In genomic region chr2:235749121-235749780, GRCh38 we compare ENCODE assay signal across 18 cellular contexts.
DNase-seq lines count a peak whose midpoint lies in the region; ATAC-seq and TF ChIP-seq lines count a peak whose summit lies in the region.
"Had no signal": no experiment of that assay in that cellular context is flagged by ENCODE, and none has a peak within 500 bp of the region (broad histone marks: within the 10 kb centered on the region; RNA-seq: fewer than 3 reads in every experiment).

No MANE protein-coding gene starts in this region.

- no peak for TF ChIP-seq POLR2A in gastrocnemius medialis (IDR thresholded peaks at IDR 0.05)

- no peak overlapping the region for H3K4me3 Mint-ChIP-seq in glutamatergic neuron (ENCODE audit: unreplicated experiment)
- H3K4me3 Mint-ChIP-seq: T-helper 17 cell had no signal

- no peaks in the 10 kb centered on the region for H3K36me3 ChIP-seq in gastrocnemius medialis

- peak; percentile 73 to 84 for ATAC-seq in gastrocnemius medialis
- ATAC-seq in HG03521 (IDR thresholded peaks at IDR 0.05; ENCODE audit: unreplicated experiment) = no peak
- ATAC-seq: T-helper 17 cell had no signal

- peaks cover 3 to 11% of the 10 kb centered on the region in 2 donors for H3K4me1 ChIP-seq in gastrocnemius medialis

- no peak overlapping the region for H3K27ac ChIP-seq in gastrocnemius medialis
- H3K27ac ChIP-seq: PC-9 had no signal

- no peaks in the 10 kb centered on the region for H3K9me3 ChIP-seq in gastrocnemius medialis

- H3K36me3 Mint-ChIP-seq in glutamatergic neuron (ENCODE audit: unreplicated experiment) = peaks cover 11% of the 10 kb centered on the region

- no peaks in the 10 kb centered on the region for H3K27me3 ChIP-seq in gastrocnemius medialis

- H3K9me3 Mint-ChIP-seq in glutamatergic neuron (ENCODE audit: unreplicated experiment) = peaks cover 10% of the 10 kb centered on the region

- H3K4me1 Mint-ChIP-seq in glutamatergic neuron (ENCODE audit: low read depth, unreplicated experiment) = peaks cover 11% of the 10 kb centered on the region

- intact Hi-C loops in gastrocnemius medialis (cut with DNase I; ENCODE audit: low total_unique reads) = loop anchor here (5.0 kb wide), 1 partner anchor 612 kb away; no protein-coding TSS in a partner anchor

- peaks cover 3% of the 10 kb centered on the region for H3K27me3 Mint-ChIP-seq in glutamatergic neuron (ENCODE audit: unreplicated experiment)

- peak overlapping the region; percentile 16 for H3K27ac Mint-ChIP-seq in glutamatergic neuron (ENCODE audit: unreplicated experiment)
- H3K27ac Mint-ChIP-seq: T-helper 17 cell had no signal

- DNase-seq in GM03348 (ENCODE audit: low spot score) (peak; percentile 85), amniotic stem cell (lab: John Stamatoyannopoulos, UW) (peak; percentile 26), glutamatergic neuron (no peak), gastrocnemius medialis (no peak), DMS153 (lab: John Stamatoyannopoulos, UW) (no peak), DMS79 treated with DMSO at 0.1 percent for 48 hours (lab: John Stamatoyannopoulos, UW) (no peak), NCI-H146 treated with DMSO at 0.1 percent for 48 hours (lab: John Stamatoyannopoulos, UW; ENCODE audit: unreplicated experiment) (no peak)
- DNase-seq: activated CD4-positive, alpha-beta T cell treated with anti-CD3 and anti-CD28 coated beads for 48 hours; activated T-cell treated with anti-CD3 and anti-CD28 coated beads for 4 hours; cortex of kidney; GOT3; kidney; NCI-H1417 treated with DMSO at 0.1 percent for 48 hours; NCI-H524; stimulated activated CD4-positive, alpha-beta T cell treated with anti-CD3 and anti-CD28 coated beads, Interleukin-4, amount 100 ng/mL, for 1 hour; T-helper 17 cell had no signal

- H3K4me3 ChIP-seq in gastrocnemius medialis = no peak overlapping the region
- H3K4me3 ChIP-seq: PC-9 had no signal

- in situ Hi-C loops in gastrocnemius medialis (cut with MboI; ENCODE audit: low sequenced_read_pairs in 4 of 4) = loop anchor here (10.0 kb wide), 4 partner anchors 74 to 614 kb away; no protein-coding TSS in a partner anchor

- TF ChIP-seq CTCF in glutamatergic neuron (IDR thresholded peaks at IDR 0.05; ENCODE audit: partially characterized antibody, unreplicated experiment) (no peak), gastrocnemius medialis (IDR thresholded peaks at IDR 0.05 in 4 of 5, conservative IDR thresholded peaks at IDR 0.05 in 1 of 5) (no peak)

Comparison
In these comparisons a context has a peak if more than half of its experiments do, and no peak if none do; other contexts are left out.
1. DNase-seq: peak in GM03348 (single experiment) and amniotic stem cell (single experiment); none in glutamatergic neuron (single experiment), gastrocnemius medialis (0 of 2), DMS153 (single experiment), DMS79 treated with DMSO at 0.1 percent for 48 hours (single experiment) and NCI-H146 treated with DMSO at 0.1 percent for 48 hours (single experiment).